In genomic region chr16:20851601-20852000, GRCh38 we compare ENCODE assay signal across 10 cellular contexts. TPM values are rescaled to one million over a fixed set of nuclear protein-coding genes. Genes with fewer than 3 reads are reported as not detected.
DNase-seq lines count a peak whose midpoint lies in the region; ATAC-seq and TF ChIP-seq lines count a peak whose summit lies in the region.
"Had no signal": no experiment of that assay in that cellular context is flagged by ENCODE, and none has a peak within 500 bp of the region (broad histone marks: within the 10 kb centered on the region; RNA-seq: fewer than 3 reads in every experiment).

No MANE protein-coding gene starts in this region.

- peak; percentile 44 for TF ChIP-seq EP300 in suprapubic skin (IDR thresholded peaks at IDR 0.05)

- H3K36me3 ChIP-seq in left lung (peaks cover 0 to 11% of the 10 kb centered on the region in 2 donors), suprapubic skin (no peaks in the 10 kb centered on the region)

- peak; percentile 83 for ATAC-seq in left lung
- ATAC-seq in HG03139 (IDR thresholded peaks at IDR 0.05; ENCODE audit: unreplicated experiment), result no peak

- TF ChIP-seq POLR2A in suprapubic skin (IDR thresholded peaks at IDR 0.05), result no peak

- TF ChIP-seq CTCF in left lung (IDR thresholded peaks at IDR 0.05), result no peak
- no peak for TF ChIP-seq CTCF in suprapubic skin (IDR thresholded peaks at IDR 0.05)

- H3K4me1 ChIP-seq in left lung (peaks cover 22 to 51% of the 10 kb centered on the region in 2 donors), suprapubic skin (peaks cover 56% of the 10 kb centered on the region)

- H3K27me3 ChIP-seq in left lung (no peaks in the 10 kb centered on the region), suprapubic skin (no peaks in the 10 kb centered on the region)

- H3K4me3 ChIP-seq in left lung (no peak overlapping the region), suprapubic skin (no peak overlapping the region)

- H3K9me3 ChIP-seq in left lung, result no peaks in the 10 kb centered on the region
- no peaks in the 10 kb centered on the region for H3K9me3 ChIP-seq in suprapubic skin

- intact Hi-C loops in left lung (cut with DNase I), result no loop called here

- H3K27ac ChIP-seq in caudate nucleus (ENCODE audit: low read depth, low read length), result peak overlapping the region; percentile 49
- peak overlapping the region; percentile 49 to 67 for H3K27ac ChIP-seq in left lung
- H3K27ac ChIP-seq in suprapubic skin, result peak overlapping the region; percentile 91

- peak; percentile 53 for DNase-seq in HT-29 (ENCODE audit: low spot score)
- DNase-seq in caudate nucleus (lab: John Stamatoyannopoulos, UW), result peak in 20 of 61 donors; percentile 6 to 63 (median 17)
- peak; percentile 67 for DNase-seq in left lung
- peak; percentile 88 to 91 for DNase-seq in suprapubic skin (ENCODE audit: low spot score in 2 of 2)
- no peak for DNase-seq in stimulated activated naive CD4-positive, alpha-beta T cell treated with Interleukin-2 at 50 U/mL for 16 hours (lab: John Stamatoyannopoulos, UW)
- DNase-seq in MV-4-11 (lab: John Stamatoyannopoulos, UW), result no peak
- DNase-seq in stimulated activated CD4-positive, alpha-beta T cell treated with anti-CD3 and anti-CD28 coated beads, Interleukin-12 subunit alpha, Interleukin-12 subunit beta, amount 100 ng/mL, for 4 hours, result no peak
- DNase-seq: activated CD8-positive, alpha-beta memory T cell treated with anti-CD3 and anti-CD28 coated beads, Interleukin-2, amount 50 U/mL, for 4 hours; NCI-H1105 treated with DMSO at 0.1 percent for 48 hours had no signal

- WGBS in suprapubic skin, result 24% methylated on average over 2 of the region's 2 CpGs

RNA-seq across cellular contexts. Expression of gene REXO5, which starts 45.3 kb away (rescaled TPM):
- total RNA-seq in HT-29 (2014; rRNA removed; shearing (Covaris generic)), result 5.8 and 6.5 TPM in 2 replicates
- total RNA-seq in left lung (1 to 10 TPM; 2.9 to 4.8 TPM), suprapubic skin (1 to 10 TPM; 3.5 to 9.1 (median 3.9) TPM)

RNA-seq across cellular contexts. Expression of gene ERI2, which starts 45.3 kb away (rescaled TPM):
- 11.9 and 17.8 TPM in 2 replicates for total RNA-seq in HT-29 (2014; rRNA removed; shearing (Covaris generic))
- 10 to 100 TPM; 16.3 to 19.4 TPM for total RNA-seq in left lung
- 10 to 100 TPM; 11.0 to 21.8 (median 18.0) TPM for total RNA-seq in suprapubic skin

RNA-seq across cellular contexts. Expression of gene DCUN1D3, which starts 48.6 kb away (rescaled TPM):
- 8.8 and 8.9 TPM in 2 replicates for total RNA-seq in HT-29 (2014; rRNA removed; shearing (Covaris generic))
- 10 to 100 TPM; 26.5 to 27.1 TPM for total RNA-seq in left lung
- 10 to 100 TPM; 16.6 to 31.8 (median 21.1) TPM for total RNA-seq in suprapubic skin

RNA-seq across cellular contexts. Expression of gene LYRM1, which starts 49.0 kb away (rescaled TPM):
- total RNA-seq in HT-29 (2014; rRNA removed; shearing (Covaris generic)), result 28.5 and 36.5 TPM in 2 replicates
- total RNA-seq in left lung, result 10 to 100 TPM; 28.0 to 28.7 TPM
- 10 to 100 TPM; 17.4 to 37.3 (median 30.0) TPM for total RNA-seq in suprapubic skin

Comparison
In these comparisons a context has a peak if more than half of its experiments do, and no peak if none do; other contexts are left out.
1. DNase-seq: peak in HT-29 (single experiment), left lung (2 of 2) and suprapubic skin (2 of 2); none in stimulated activated naive CD4-positive, alpha-beta T cell treated with Interleukin-2 at 50 U/mL for 16 hours (single experiment), MV-4-11 (single experiment) and stimulated activated CD4-positive, alpha-beta T cell treated with anti-CD3 and anti-CD28 coated beads, Interleukin-12 subunit alpha, Interleukin-12 subunit beta, amount 100 ng/mL, for 4 hours (single experiment).
2. Peak in every context shown above with its lines, with median percentiles within 50 percentile points of each other: H3K27ac ChIP-seq.